In the genomic region with DNA sequence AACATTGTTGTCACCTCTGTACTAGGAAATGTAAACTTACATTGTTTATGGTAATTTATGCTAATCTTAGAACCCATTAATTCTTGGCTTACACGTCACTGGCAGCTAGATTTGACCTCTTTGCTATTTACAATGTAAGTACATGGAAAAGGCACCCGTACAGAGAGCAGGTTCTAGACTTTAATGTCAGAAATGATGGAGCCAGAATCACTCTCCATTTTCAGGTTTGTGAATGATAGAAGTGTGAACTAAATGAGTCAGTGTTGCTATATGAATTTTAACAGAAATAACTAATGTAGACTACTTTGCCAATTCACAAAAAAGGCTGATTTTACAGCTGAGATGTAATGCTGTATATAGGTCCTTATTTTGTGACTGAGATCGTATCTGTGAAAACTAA, we compare ENCODE assay signal across 24 cellular contexts.
A peak's percentile ranks its signal among the peaks of the same experiment; 100 is the strongest.
DNase-seq lines count a peak whose midpoint lies in the region; ATAC-seq and TF ChIP-seq lines count a peak whose summit lies in the region.
"Had no signal": no experiment of that assay in that cellular context is flagged by ENCODE, and none has a peak within 500 bp of the region (broad histone marks: within the 10 kb centered on the region; RNA-seq: fewer than 3 reads in every experiment).

No MANE protein-coding gene starts in this region.

- H3K9me2 ChIP-seq in SK-N-SH (no peaks in the 10 kb centered on the region), GM23338 (ENCODE audit: insufficient read depth) (no peaks in the 10 kb centered on the region)

- H4K20me1 ChIP-seq in SK-N-SH (ENCODE audit: insufficient read depth) (peaks cover 3% of the 10 kb centered on the region; the same call in 1 of the 2 replicates), GM23338 (replicated peaks; ENCODE audit: insufficient read depth) (no peaks in the 10 kb centered on the region)

- peaks cover 54% of the 10 kb centered on the region for H3K4me1 Mint-ChIP-seq in activated T-cell treated with anti-CD3 and anti-CD28 coated beads, Interleukin-2, amount 50 U/mL, for 72 hours (ENCODE audit: low read depth)
- H3K4me1 Mint-ChIP-seq in chondrocyte (ENCODE audit: low read depth): peaks cover 61% of the 10 kb centered on the region
- peaks cover 21% of the 10 kb centered on the region for H3K4me1 Mint-ChIP-seq in GM23338

- no peaks in the 10 kb centered on the region for H3K9me3 ChIP-seq in SK-N-SH
- H3K9me3 ChIP-seq: BLaER1, HAP-1 had no signal

- CTCF ChIA-PET in SK-N-SH (lab: Yijun Ruan, JAX): no interaction called here

- 77% methylated on average over 3 of the region's 3 CpGs for WGBS in SK-N-SH (ENCODE audit: low lambda C conversion rate)

- H3K27me3 ChIP-seq in SK-N-SH (ENCODE audit: insufficient read depth) (no peaks in the 10 kb centered on the region), GM23338 (ENCODE audit: insufficient read depth) (no peaks in the 10 kb centered on the region)
- H3K27me3 ChIP-seq: BLaER1 had no signal

- H3K4me2 ChIP-seq in SK-N-SH (no peak overlapping the region), GM23338 (no peak overlapping the region)
- H3K4me2 ChIP-seq: PC-9 had no signal

- POLR2A ChIA-PET in SK-N-SH (lab: Yijun Ruan, JAX): interaction anchor here (0.6 kb wide), 1 partner anchor 10 kb away, joined by 3 read pairs; no protein-coding TSS in a partner anchor

- no peak overlapping the region for H3K9ac ChIP-seq in SK-N-SH
- H3K9ac ChIP-seq: BLaER1, GM23248 had no signal

- H3K4me3 ChIP-seq in SK-N-SH (ENCODE audit: low read depth in 2 of 2, low read length in 1 of 2): no peak overlapping the region
- no peak overlapping the region for H3K4me3 ChIP-seq in GM23338
- H3K4me3 ChIP-seq: BLaER1, GM23248, HAP-1, PC-9 had no signal

- DNase-seq in SK-N-SH (no peak), chondrocyte (ENCODE audit: low spot score) (no peak), superior temporal gyrus (ENCODE audit: extremely low spot score) (peak; percentile 50), GM23338 (ENCODE audit: low spot score) (no peak)
- DNase-seq in activated T-cell treated with anti-CD3 and anti-CD28 coated beads, Interleukin-2, amount 50 U/mL, for 72 hours: no peak
- DNase-seq in activated T-cell treated with anti-CD3 and anti-CD28 coated beads, Interleukin-2, amount 50 U/mL, for 48 hours: no peak
- DNase-seq: ACHN; Calu3; CD8-positive, alpha-beta T cell; DMS153; KG1; NCI-H1092 treated with DMSO at 0.1 percent for 48 hours; NCI-H1436 treated with DMSO at 0.1 percent for 48 hours; NCI-H1930; NCI-H510A; NCI-H748 treated with DMSO at 0.1 percent for 48 hours; PC-9; RPMI8226 had no signal

- H3K27ac ChIP-seq in SK-N-SH (ENCODE audit: low read depth in 2 of 2, low read length in 1 of 2) (no peak overlapping the region), GM23338 (ENCODE audit: low read depth) (no peak overlapping the region)
- H3K27ac ChIP-seq: 22Rv1, BLaER1, GM23248, PC-9 had no signal

- H3K36me3 ChIP-seq in SK-N-SH (replicated peaks in 1 of 2; ENCODE audit: control insufficient read depth in 1 of 2, insufficient read depth in 2 of 2, low read length in 1 of 2) (no peaks in the 10 kb centered on the region), GM23338 (ENCODE audit: insufficient read depth) (no peaks in the 10 kb centered on the region)
- H3K36me3 ChIP-seq: HAP-1 had no signal

- H3K27ac Mint-ChIP-seq in activated T-cell treated with anti-CD3 and anti-CD28 coated beads, Interleukin-2, amount 50 U/mL, for 72 hours: no peak overlapping the region
- peak overlapping the region; percentile 30 for H3K27ac Mint-ChIP-seq in chondrocyte (ENCODE audit: unreplicated experiment)
- no peak overlapping the region for H3K27ac Mint-ChIP-seq in GM23338
- H3K27ac Mint-ChIP-seq: CD8-positive, alpha-beta T cell had no signal

- H3K36me3 Mint-ChIP-seq in activated T-cell treated with anti-CD3 and anti-CD28 coated beads, Interleukin-2, amount 50 U/mL, for 72 hours (ENCODE audit: insufficient read depth in 2 of 2): peaks cover 0 to 1% of the 10 kb centered on the region in 2 donors
- H3K36me3 Mint-ChIP-seq in chondrocyte (ENCODE audit: low read depth) (peaks cover 5% of the 10 kb centered on the region), GM23338 (ENCODE audit: low read depth) (no peaks in the 10 kb centered on the region)
- H3K36me3 Mint-ChIP-seq: CD8-positive, alpha-beta T cell had no signal

- H3K79me2 ChIP-seq in SK-N-SH (ENCODE audit: insufficient read depth) (no peaks in the 10 kb centered on the region), GM23338 (replicated peaks; ENCODE audit: insufficient read depth) (no peaks in the 10 kb centered on the region)

- H3K9me3 Mint-ChIP-seq in activated T-cell treated with anti-CD3 and anti-CD28 coated beads, Interleukin-2, amount 50 U/mL, for 72 hours: no peaks in the 10 kb centered on the region
- no peaks in the 10 kb centered on the region for H3K9me3 Mint-ChIP-seq in chondrocyte (ENCODE audit: low read depth)
- H3K9me3 Mint-ChIP-seq in GM23338: no peaks in the 10 kb centered on the region
- H3K9me3 Mint-ChIP-seq: CD8-positive, alpha-beta T cell had no signal

- no peak for TF ChIP-seq RAD21 in SK-N-SH (IDR thresholded peaks at IDR 0.05; ENCODE audit: low read length)

- H3K4me3 Mint-ChIP-seq in activated T-cell treated with anti-CD3 and anti-CD28 coated beads, Interleukin-2, amount 50 U/mL, for 72 hours: no peak overlapping the region
- no peak overlapping the region for H3K4me3 Mint-ChIP-seq in chondrocyte (ENCODE audit: unreplicated experiment)
- H3K4me3 Mint-ChIP-seq in GM23338: no peak overlapping the region
- H3K4me3 Mint-ChIP-seq: CD8-positive, alpha-beta T cell had no signal

- TF ChIP-seq CTCF in SK-N-SH (IDR thresholded peaks at IDR 0.05): no peak
- no peak for TF ChIP-seq CTCF in chondrocyte (IDR thresholded peaks at IDR 0.05)
- no peak for TF ChIP-seq CTCF in GM23338 (conservative IDR thresholded peaks at IDR 0.05; ENCODE audit: low read depth in 2 of 2)

- H3K27me3 Mint-ChIP-seq in activated T-cell treated with anti-CD3 and anti-CD28 coated beads, Interleukin-2, amount 50 U/mL, for 72 hours (ENCODE audit: low read depth): no peaks in the 10 kb centered on the region
- H3K27me3 Mint-ChIP-seq in chondrocyte (ENCODE audit: low read depth): no peaks in the 10 kb centered on the region
- H3K27me3 Mint-ChIP-seq in GM23338 (ENCODE audit: insufficient read depth, low read depth, poor library complexity): no peaks in the 10 kb centered on the region

- H3K4me1 ChIP-seq in SK-N-SH (ENCODE audit: control insufficient read depth in 1 of 2, insufficient read depth in 2 of 2, low read depth in 1 of 2, low read length in 1 of 2): peaks cover 0 to 25% of the 10 kb centered on the region in 2 experiments; a peak in 2 of 4 replicates
- no peaks in the 10 kb centered on the region; the same call in 1 of the 2 replicates for H3K4me1 ChIP-seq in GM23338 (ENCODE audit: insufficient read depth)
- H3K4me1 ChIP-seq: HAP-1 had no signal

- H3F3A ChIP-seq in SK-N-SH (replicated peaks; ENCODE audit: insufficient read depth) (peaks cover 21% of the 10 kb centered on the region), GM23338 (replicated peaks; ENCODE audit: low read depth) (no peaks in the 10 kb centered on the region)

- ATAC-seq in SK-N-SH treated with all-trans-retinoic acid at 6 μM for 48 hours (no peak), HG03457 (IDR thresholded peaks at IDR 0.05; ENCODE audit: unreplicated experiment) (no peak), GM23338 (no peak)
- peak; percentile 69 to 72 for ATAC-seq in activated T-cell treated with anti-CD3 and anti-CD28 coated beads, Interleukin-2, amount 50 U/mL, for 72 hours (replicated peaks in 1 of 2)
- ATAC-seq: CD8-positive, alpha-beta T cell had no signal

- no peak for TF ChIP-seq EP300 in SK-N-SH (IDR thresholded peaks at IDR 0.05; ENCODE audit: borderline replicate concordance in 1 of 2, low read depth in 1 of 2, low read length in 1 of 2)

- H2AFZ ChIP-seq in SK-N-SH (ENCODE audit: low read depth): peak overlapping the region; percentile 52; the same call in 1 of the 2 replicates
- H2AFZ ChIP-seq in GM23338: no peak overlapping the region
- H2AFZ ChIP-seq: GM23248, PC-9 had no signal

TF ChIP-seq in SK-N-SH, 30 proteins besides CTCF, POLR2A, EP300 and RAD21:
- no peak for TF ChIP-seq MAX (IDR thresholded peaks at IDR 0.05; ENCODE audit: low read depth)
- no peak for TF ChIP-seq NRF1 (IDR thresholded peaks at IDR 0.05; ENCODE audit: low read depth, low read length)
- TF ChIP-seq SIN3A (IDR thresholded peaks at IDR 0.05; ENCODE audit: borderline replicate concordance, low read depth, low read length): no peak
- no peak for TF ChIP-seq FOXJ3 (CRISPR knock-in tag; IDR thresholded peaks at IDR 0.05)
- TF ChIP-seq RFX5 (IDR thresholded peaks at IDR 0.05; ENCODE audit: low read length): no peak
- TF ChIP-seq NFIC (IDR thresholded peaks at IDR 0.05; ENCODE audit: borderline replicate concordance): no peak
- TF ChIP-seq GATA2 (CRISPR knock-in tag; IDR thresholded peaks at IDR 0.05): no peak

TF ChIP-seq in SK-N-SH treated with all-trans-retinoic acid at 6 μM for 48 hours, 23 proteins besides CTCF, POLR2A, EP300 and RAD21 (continues in another document):
- no peak for TF ChIP-seq ISL1 (CRISPR knock-in tag; IDR thresholded peaks at IDR 0.05)
- TF ChIP-seq, protein P1, sequence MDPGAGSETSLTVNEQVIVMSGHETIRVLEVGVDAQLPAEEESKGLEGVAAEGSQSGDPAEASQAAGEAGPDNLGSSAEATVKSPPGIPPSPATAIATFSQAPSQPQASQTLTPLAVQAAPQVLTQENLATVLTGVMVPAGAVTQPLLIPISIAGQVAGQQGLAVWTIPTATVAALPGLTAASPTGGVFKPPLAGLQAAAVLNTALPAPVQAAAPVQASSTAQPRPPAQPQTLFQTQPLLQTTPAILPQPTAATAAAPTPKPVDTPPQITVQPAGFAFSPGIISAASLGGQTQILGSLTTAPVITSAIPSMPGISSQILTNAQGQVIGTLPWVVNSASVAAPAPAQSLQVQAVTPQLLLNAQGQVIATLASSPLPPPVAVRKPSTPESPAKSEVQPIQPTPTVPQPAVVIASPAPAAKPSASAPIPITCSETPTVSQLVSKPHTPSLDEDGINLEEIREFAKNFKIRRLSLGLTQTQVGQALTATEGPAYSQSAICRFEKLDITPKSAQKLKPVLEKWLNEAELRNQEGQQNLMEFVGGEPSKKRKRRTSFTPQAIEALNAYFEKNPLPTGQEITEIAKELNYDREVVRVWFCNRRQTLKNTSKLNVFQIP (CRISPR knock-in tag; IDR thresholded peaks at IDR 0.05; ENCODE audit: borderline replicate concordance, low read depth): no peak

TF ChIP-seq in GM23338, 12 proteins besides CTCF, POLR2A, EP300 and RAD21 (continues in another document):
- TF ChIP-seq CREB1 (CRISPR knock-in tag; IDR thresholded peaks at IDR 0.05; ENCODE audit: low read depth): no peak
- TF ChIP-seq STAT1 (IDR thresholded peaks at IDR 0.05; ENCODE audit: unreplicated experiment): no peak
- TF ChIP-seq POLR2AphosphoS5 (IDR thresholded peaks at IDR 0.05; ENCODE audit: low read depth): no peak

Comparison
In these comparisons a context has a peak if more than half of its experiments do, and no peak if none do; other contexts are left out.
1. ATAC-seq: peak in activated T-cell treated with anti-CD3 and anti-CD28 coated beads, Interleukin-2, amount 50 U/mL, for 72 hours (2 of 2); none in SK-N-SH treated with all-trans-retinoic acid at 6 μM for 48 hours (single experiment), HG03457 (single experiment) and GM23338 (single experiment).